Comparison of ENCODE assay signal across 13 cellular contexts in genomic region chr2:41420219-41420618, GRCh38.
"Had no signal": no experiment of that assay in that cellular context is flagged by ENCODE, and none has a peak within 500 bp of the region (broad histone marks: within the 10 kb centered on the region; RNA-seq: fewer than 3 reads in every experiment).

No MANE protein-coding gene starts in this region.

- ATAC-seq: esophagus mucosa; naive thymus-derived CD8-positive, alpha-beta T cell; right lobe of liver; stimulated activated memory B cell treated with anti-CD40 and anti-IgM and Interleukin-4, amounts not matched to agents 10 μg/mL and 1 μg/mL and 100 μg/mL, for 72 hours; stimulated activated naive CD8-positive, alpha-beta T cell treated with anti-CD3 and anti-CD28 coated beads, Interleukin-15, amount 100 ng/mL, for 72 hours; upper lobe of right lung had no signal

- DNase-seq: cortex of kidney; dorsolateral prefrontal cortex; effector memory CD4-positive, alpha-beta T cell; islet precursor cell; mammary epithelial cell; naive thymus-derived CD8-positive, alpha-beta T cell; right lobe of liver; stimulated activated CD4-positive, alpha-beta T cell treated with anti-CD3 and anti-CD28 coated beads, Interleukin-4, amount 100 ng/mL, for 24 hours; stimulated activated naive CD8-positive, alpha-beta T cell treated with anti-CD3 and anti-CD28 coated beads, Interleukin-15, amount 100 ng/mL, for 72 hours; testis; upper lobe of right lung had no signal
